In genomic region chr2:85259101-85259590, GRCh38 we compare ENCODE assay signal across 12 cellular contexts.
DNase-seq lines count a peak whose midpoint lies in the region; ATAC-seq, FAIRE-seq and TF ChIP-seq lines count a peak whose summit lies in the region.
"Had no signal": no experiment of that assay in that cellular context is flagged by ENCODE, and none has a peak within 500 bp of the region (broad histone marks: within the 10 kb centered on the region; RNA-seq: fewer than 3 reads in every experiment).

No MANE protein-coding gene starts in this region.

- peak; percentile 43 for FAIRE-seq in astrocyte (lab: Jason Lieb, UNC)

- no peaks in the 10 kb centered on the region for H3K27me3 ChIP-seq in astrocyte (ENCODE audit: insufficient read depth, low read length)
- H3K27me3 ChIP-seq in heart left ventricle, result no peaks in the 10 kb centered on the region
- no peaks in the 10 kb centered on the region for H3K27me3 ChIP-seq in CD8-positive, alpha-beta T cell (ENCODE audit: insufficient read depth, low read length)

- H3K9me3 ChIP-seq in astrocyte (ENCODE audit: insufficient read depth, low read depth, low read length) (no peaks in the 10 kb centered on the region), heart left ventricle (no peaks in the 10 kb centered on the region)
- no peaks in the 10 kb centered on the region for H3K9me3 ChIP-seq in CD8-positive, alpha-beta T cell (ENCODE audit: low read length)
- H3K9me3 ChIP-seq: psoas muscle had no signal

- 61 to 74% (median 67%) methylated on average over 11 of the region's 11 CpGs for WGBS in heart left ventricle, 4 donors

- H3K4me1 ChIP-seq in astrocyte (ENCODE audit: insufficient read depth, low read length) (peaks cover 50% of the 10 kb centered on the region), heart left ventricle (peaks cover 14 to 77% (median 62%) of the 10 kb centered on the region in 12 donors)
- no peaks in the 10 kb centered on the region for H3K4me1 ChIP-seq in CD8-positive, alpha-beta T cell (ENCODE audit: insufficient read depth, low read length)

- H3K4me3 ChIP-seq in astrocyte (ENCODE audit: insufficient read depth, low read depth, low read length) (peak overlapping the region; percentile 21), heart left ventricle (no peak overlapping the region)
- H3K4me3 ChIP-seq in CD8-positive, alpha-beta T cell (ENCODE audit: low read depth, low read length), result no peak overlapping the region
- H3K4me3 ChIP-seq: psoas muscle had no signal

- H4K20me1 ChIP-seq in astrocyte (ENCODE audit: insufficient read depth, low read length), result no peaks in the 10 kb centered on the region

- H3K79me2 ChIP-seq in astrocyte (ENCODE audit: insufficient read depth, low read length), result no peaks in the 10 kb centered on the region

- TF ChIP-seq CTCF in astrocyte (IDR thresholded peaks at IDR 0.05; ENCODE audit: insufficient read depth, low read depth, low read length) (no peak), heart left ventricle (IDR thresholded peaks at IDR 0.05) (no peak)
- no peak for TF ChIP-seq CTCF in CD8-positive, alpha-beta T cell (IDR thresholded peaks at IDR 0.05)

- ATAC-seq in heart left ventricle, result peak in 1 of 4 donors; percentile 33
- ATAC-seq in sciatic nerve, result peak; percentile 64
- no peak for ATAC-seq in HG03457 (IDR thresholded peaks at IDR 0.05; ENCODE audit: unreplicated experiment)
- ATAC-seq in HG02938 (IDR thresholded peaks at IDR 0.05; ENCODE audit: unreplicated experiment), result no peak
- no peak for ATAC-seq in HG03139 (IDR thresholded peaks at IDR 0.05; ENCODE audit: unreplicated experiment)
- no peak for ATAC-seq in CD8-positive, alpha-beta T cell
- ATAC-seq: stimulated activated memory B cell treated with anti-CD40 and anti-IgM and Interleukin-4, amounts not matched to agents 10 μg/mL and 1 μg/mL and 100 μg/mL, for 72 hours had no signal

- intact Hi-C loops in heart left ventricle (cut with DNase I), result no loop called here
- intact Hi-C loops in sciatic nerve (cut with DNase I), result no loop called here
- intact Hi-C loops in CD8-positive, alpha-beta T cell (cut with DNase I, micrococcal nuclease), result no loop called here

- H3K36me3 Mint-ChIP-seq in astrocyte (ENCODE audit: low read depth, unreplicated experiment), result peaks cover 6% of the 10 kb centered on the region
- H3K36me3 Mint-ChIP-seq in CD8-positive, alpha-beta T cell, result no peaks in the 10 kb centered on the region
- H3K36me3 Mint-ChIP-seq: activated naive CD4-positive, alpha-beta T cell treated with anti-CD3 and anti-CD28 coated beads, Interleukin-2, amount 50 U/mL, for 24 hours; stimulated activated memory B cell treated with anti-CD40 and anti-IgM and Interleukin-4, amounts not matched to agents 10 μg/mL and 1 μg/mL and 100 μg/mL, for 72 hours had no signal

- DNase-seq in ELF-1 (ENCODE audit: low read depth, low spot score), result peak; percentile 95
- DNase-seq in astrocyte (ENCODE audit: low read depth), result peak; percentile 72
- DNase-seq in heart left ventricle, result peak in 1 of 5 donors; percentile 62
- DNase-seq in sciatic nerve (ENCODE audit: low spot score), result no peak
- DNase-seq in CD8-positive, alpha-beta T cell, result no peak
- DNase-seq: NCI-H510A treated with DMSO at 0.1 percent for 48 hours had no signal

- no peak overlapping the region for H2AFZ ChIP-seq in astrocyte (ENCODE audit: low read depth, low read length)

- no peaks in the 10 kb centered on the region for H3K9me3 Mint-ChIP-seq in astrocyte (ENCODE audit: unreplicated experiment)
- no peaks in the 10 kb centered on the region for H3K9me3 Mint-ChIP-seq in CD8-positive, alpha-beta T cell
- H3K9me3 Mint-ChIP-seq: activated naive CD4-positive, alpha-beta T cell treated with anti-CD3 and anti-CD28 coated beads, Interleukin-2, amount 50 U/mL, for 24 hours; stimulated activated memory B cell treated with anti-CD40 and anti-IgM and Interleukin-4, amounts not matched to agents 10 μg/mL and 1 μg/mL and 100 μg/mL, for 72 hours had no signal

- peak overlapping the region; percentile 70 for H3K4me2 ChIP-seq in astrocyte (ENCODE audit: low read length)

- H3K27ac Mint-ChIP-seq in astrocyte (ENCODE audit: unreplicated experiment), result peak overlapping the region; percentile 88
- no peak overlapping the region for H3K27ac Mint-ChIP-seq in CD8-positive, alpha-beta T cell
- H3K27ac Mint-ChIP-seq: activated naive CD4-positive, alpha-beta T cell treated with anti-CD3 and anti-CD28 coated beads, Interleukin-2, amount 50 U/mL, for 24 hours; stimulated activated memory B cell treated with anti-CD40 and anti-IgM and Interleukin-4, amounts not matched to agents 10 μg/mL and 1 μg/mL and 100 μg/mL, for 72 hours had no signal

- CTCF ChIA-PET in CD8-positive, alpha-beta T cell (lab: Charles Lee), result interaction anchor here (1.2 kb wide), 3 partner anchors 9 to 40 kb away, joined by 3 to 4 read pairs (median 4); no protein-coding TSS in a partner anchor

- peak overlapping the region; percentile 21 for H3K4me3 Mint-ChIP-seq in astrocyte (ENCODE audit: unreplicated experiment)
- no peak overlapping the region for H3K4me3 Mint-ChIP-seq in CD8-positive, alpha-beta T cell
- H3K4me3 Mint-ChIP-seq: activated naive CD4-positive, alpha-beta T cell treated with anti-CD3 and anti-CD28 coated beads, Interleukin-2, amount 50 U/mL, for 24 hours; stimulated activated memory B cell treated with anti-CD40 and anti-IgM and Interleukin-4, amounts not matched to agents 10 μg/mL and 1 μg/mL and 100 μg/mL, for 72 hours had no signal

- peaks cover 72% of the 10 kb centered on the region for H3K4me1 Mint-ChIP-seq in astrocyte (ENCODE audit: low read depth, unreplicated experiment)
- H3K4me1 Mint-ChIP-seq in CD8-positive, alpha-beta T cell (ENCODE audit: low read depth), result no peaks in the 10 kb centered on the region
- H3K4me1 Mint-ChIP-seq: activated naive CD4-positive, alpha-beta T cell treated with anti-CD3 and anti-CD28 coated beads, Interleukin-2, amount 50 U/mL, for 24 hours; stimulated activated memory B cell treated with anti-CD40 and anti-IgM and Interleukin-4, amounts not matched to agents 10 μg/mL and 1 μg/mL and 100 μg/mL, for 72 hours had no signal

- H3K9ac ChIP-seq in astrocyte (ENCODE audit: low read length), result peak overlapping the region; percentile 55

- POLR2A ChIA-PET in CD8-positive, alpha-beta T cell (lab: Charles Lee), result no interaction called here

- H3K36me3 ChIP-seq in astrocyte (ENCODE audit: insufficient read depth, low read length) (no peaks in the 10 kb centered on the region), heart left ventricle (no peaks in the 10 kb centered on the region)
- H3K36me3 ChIP-seq in CD8-positive, alpha-beta T cell (ENCODE audit: insufficient read depth, low read length), result no peaks in the 10 kb centered on the region

- no peaks in the 10 kb centered on the region for H3K27me3 Mint-ChIP-seq in astrocyte (ENCODE audit: low read depth, unreplicated experiment)
- no peaks in the 10 kb centered on the region for H3K27me3 Mint-ChIP-seq in CD8-positive, alpha-beta T cell (ENCODE audit: low read depth)
- H3K27me3 Mint-ChIP-seq: activated naive CD4-positive, alpha-beta T cell treated with anti-CD3 and anti-CD28 coated beads, Interleukin-2, amount 50 U/mL, for 24 hours had no signal

- H3K27ac ChIP-seq in astrocyte (ENCODE audit: low read depth, low read length) (peak overlapping the region; percentile 49), heart left ventricle (peak overlapping the region; percentile 4 to 91 (median 80))
- no peak overlapping the region for H3K27ac ChIP-seq in CD8-positive, alpha-beta T cell (ENCODE audit: low read depth, low read length)

- TF ChIP-seq POLR2A in heart left ventricle (IDR thresholded peaks at IDR 0.05), result no peak

Comparison
In these comparisons a context has a peak if more than half of its experiments do, and no peak if none do; other contexts are left out.
1. DNase-seq: peak in ELF-1 (single experiment) and astrocyte (single experiment); none in sciatic nerve (single experiment) and CD8-positive, alpha-beta T cell (0 of 7).